ENCODE assay signal across 27 cellular contexts in the genomic region with DNA sequence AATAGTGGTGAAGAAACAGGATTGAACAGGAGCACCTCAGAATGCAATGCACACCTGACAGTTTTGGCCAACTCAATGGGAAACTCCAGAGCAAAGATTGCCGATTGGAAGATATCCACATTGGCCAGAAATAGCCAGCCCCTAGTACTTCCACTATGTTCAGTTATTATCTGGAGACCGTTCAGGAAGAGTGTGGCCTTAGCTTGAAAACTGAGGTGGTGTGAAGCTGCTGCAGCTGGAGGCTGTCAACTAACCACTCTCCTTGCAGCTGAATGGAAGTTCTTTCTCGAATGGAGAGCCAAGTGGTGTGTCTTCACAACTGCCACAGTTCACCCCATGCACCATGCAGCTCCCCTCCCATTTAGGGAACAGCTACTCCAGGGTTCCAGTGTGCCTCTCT.
"Had no signal": no experiment of that assay in that cellular context is flagged by ENCODE, and none has a peak within 500 bp of the region (broad histone marks: within the 10 kb centered on the region; RNA-seq: fewer than 3 reads in every experiment).

No MANE protein-coding gene starts in this region.

- H3K36me3 ChIP-seq: esophagus squamous epithelium, heart right ventricle, ovary, right lobe of liver, thoracic aorta, tibial nerve, upper lobe of left lung, vagina had no signal

- H3K27ac ChIP-seq: esophagus squamous epithelium, heart right ventricle, ovary, psoas muscle, right lobe of liver, thoracic aorta, tibial nerve, upper lobe of left lung, vagina had no signal

- DNase-seq: cortex of kidney; effector memory CD8-positive, alpha-beta T cell; erythroblast; esophagus squamous epithelium; foreskin melanocyte; glutamatergic neuron; heart right ventricle; hypothalamus; immature natural killer cell; islet precursor cell; kidney glomerular epithelial cell; mucosa of descending colon; naive B cell; ovary; posterior cingulate gyrus; psoas muscle; right lobe of liver; small intestine; stimulated activated CD4-positive, alpha-beta T cell treated with anti-CD3 and anti-CD28 coated beads, Interleukin-15, amount 100 ng/mL, for 24 hours; stimulated activated CD4-positive, alpha-beta T cell treated with anti-CD3 and anti-CD28 coated beads, Interleukin-2, amount 100 ng/mL, for 48 hours; stimulated activated naive B cell treated with anti-CD40 and anti-IgM and Interleukin-4, amounts not matched to agents 10 μg/mL and 1 μg/mL and 100 μg/mL, for 72 hours; upper lobe of left lung had no signal

- H3K4me1 ChIP-seq: right lobe of liver, upper lobe of left lung, vagina had no signal

- H3K4me3 ChIP-seq: esophagus squamous epithelium, heart right ventricle, lung, mucosa of descending colon, ovary, psoas muscle, right lobe of liver, thoracic aorta, tibial nerve, upper lobe of left lung, vagina had no signal

- H3K9me3 ChIP-seq: esophagus squamous epithelium, heart right ventricle, mucosa of descending colon, ovary, psoas muscle, right lobe of liver, thoracic aorta, tibial nerve, upper lobe of left lung, vagina had no signal

- ATAC-seq: effector memory CD8-positive, alpha-beta T cell; natural killer cell treated with Interleukin-12 subunit alpha and Interleukin-12 subunit beta and Interleukin-15 and Interleukin-18, amount 100 ng/mL, for 72 hours; psoas muscle; right lobe of liver; stimulated activated naive B cell treated with anti-CD40 and anti-IgM and Interleukin-4, amounts not matched to agents 10 μg/mL and 1 μg/mL and 100 μg/mL, for 72 hours had no signal

- H3K27me3 ChIP-seq: esophagus squamous epithelium, heart right ventricle, ovary, right lobe of liver, tibial nerve, upper lobe of left lung, vagina had no signal
